28 cellular contexts compared by ENCODE assay signal in genomic region chr3:5063724-5064123, GRCh38.
"Had no signal": no experiment of that assay in that cellular context is flagged by ENCODE, and none has a peak within 500 bp of the region (broad histone marks: within the 10 kb centered on the region; RNA-seq: fewer than 3 reads in every experiment).

No MANE protein-coding gene starts in this region.

- H3K9me3 ChIP-seq: colonic mucosa, esophagus muscularis mucosa, esophagus squamous epithelium, gastrocnemius medialis, gastroesophageal sphincter, heart left ventricle had no signal

- H3K27me3 ChIP-seq: colonic mucosa, dorsolateral prefrontal cortex, esophagus muscularis mucosa, esophagus squamous epithelium, gastrocnemius medialis, gastroesophageal sphincter, heart left ventricle had no signal

- FAIRE-seq: colon, endometrium, endothelial cell of umbilical vein, frontal cortex had no signal

- ATAC-seq: effector memory CD8-positive, alpha-beta T cell; esophagus mucosa; foreskin keratinocyte; gastrocnemius medialis; gastroesophageal sphincter; heart left ventricle had no signal

- H3K4me3 Mint-ChIP-seq: dendritic cell treated with granulocyte-macrophage colony-stimulating factor and Interleukin-4, amounts not matched to agents 40 ng/mL and 50 ng/mL, for 4 days; effector memory CD8-positive, alpha-beta T cell; endodermal cell had no signal

- H3K27ac ChIP-seq: colonic mucosa, coronary artery, dorsolateral prefrontal cortex, epithelial cell of prostate, esophagus muscularis mucosa, esophagus squamous epithelium, foreskin keratinocyte, gastrocnemius medialis, gastroesophageal sphincter, heart left ventricle had no signal

- H3K27ac Mint-ChIP-seq: dendritic cell treated with granulocyte-macrophage colony-stimulating factor and Interleukin-4, amounts not matched to agents 40 ng/mL and 50 ng/mL, for 4 days; effector memory CD8-positive, alpha-beta T cell; endodermal cell had no signal

- DNase-seq: colonic mucosa; cortex of kidney; dermis blood vessel endothelial cell; dorsolateral prefrontal cortex; effector CD4-positive, alpha-beta T cell; effector CD8-positive, alpha-beta T cell; effector memory CD4-positive, alpha-beta T cell; effector memory CD8-positive, alpha-beta T cell; endodermal cell; erythroblast; esophagus squamous epithelium; foreskin fibroblast; foreskin keratinocyte; foreskin melanocyte; gastrocnemius medialis; glutamatergic neuron; head of caudate nucleus; heart left ventricle had no signal

- H3K36me3 ChIP-seq: colonic mucosa, esophagus muscularis mucosa, esophagus squamous epithelium, gastrocnemius medialis, gastroesophageal sphincter, heart left ventricle had no signal

- H3K4me3 ChIP-seq: colonic mucosa, coronary artery, dorsolateral prefrontal cortex, esophagus muscularis mucosa, esophagus squamous epithelium, gastrocnemius medialis, gastroesophageal sphincter, heart left ventricle had no signal

- H3K4me1 ChIP-seq: colonic mucosa, esophagus muscularis mucosa, foreskin keratinocyte, gastrocnemius medialis, gastroesophageal sphincter, heart left ventricle had no signal

- H3K4me1 Mint-ChIP-seq: endodermal cell had no signal

- H3K9me3 Mint-ChIP-seq: dendritic cell treated with granulocyte-macrophage colony-stimulating factor and Interleukin-4, amounts not matched to agents 40 ng/mL and 50 ng/mL, for 4 days; effector memory CD8-positive, alpha-beta T cell; endodermal cell had no signal
